26 cellular contexts compared by ENCODE assay signal in genomic region chr6:166935353-166935752, GRCh38. TPM values are rescaled to one million over a fixed set of nuclear protein-coding genes. Genes with fewer than 3 reads are reported as not detected.
DNase-seq lines count a peak whose midpoint lies in the region; ATAC-seq and TF ChIP-seq lines count a peak whose summit lies in the region.
"Had no signal": no experiment of that assay in that cellular context is flagged by ENCODE, and none has a peak within 500 bp of the region (broad histone marks: within the 10 kb centered on the region; RNA-seq: fewer than 3 reads in every experiment).

No MANE protein-coding gene starts in this region.

- H3K36me3 ChIP-seq in prostate gland = no peaks in the 10 kb centered on the region

- peaks cover 25% of the 10 kb centered on the region for H3K4me1 Mint-ChIP-seq in activated naive CD8-positive, alpha-beta T cell treated with anti-CD3 and anti-CD28 coated beads, Interleukin-2, amount 50 U/mL, for 24 hours

- no peak overlapping the region for H3K4me3 Mint-ChIP-seq in activated naive CD8-positive, alpha-beta T cell treated with anti-CD3 and anti-CD28 coated beads, Interleukin-2, amount 50 U/mL, for 24 hours
- H3K4me3 Mint-ChIP-seq: activated CD8-positive, alpha-beta T cell treated with anti-CD3 and anti-CD28 coated beads, Interleukin-2, amount 10 ng/mL, durations not matched to agents 7 days and 5 days; central memory CD8-positive, alpha-beta T cell; stimulated activated naive CD8-positive, alpha-beta T cell treated with anti-CD3 and anti-CD28 coated beads, Interleukin-15, amount 100 ng/mL, for 72 hours had no signal

- no peaks in the 10 kb centered on the region for H3K27me3 Mint-ChIP-seq in activated naive CD8-positive, alpha-beta T cell treated with anti-CD3 and anti-CD28 coated beads, Interleukin-2, amount 50 U/mL, for 24 hours
- H3K27me3 Mint-ChIP-seq: central memory CD8-positive, alpha-beta T cell; stimulated activated naive CD8-positive, alpha-beta T cell treated with anti-CD3 and anti-CD28 coated beads, Interleukin-15, amount 100 ng/mL, for 72 hours had no signal

- H3K27ac ChIP-seq in prostate gland = no peak overlapping the region
- H3K27ac ChIP-seq: ascending aorta, lower lobe of right lung, sigmoid colon, tibial artery had no signal

- H3K27me3 ChIP-seq in prostate gland (replicated peaks; ENCODE audit: insufficient read depth) = no peaks in the 10 kb centered on the region
- H3K27me3 ChIP-seq: ascending aorta, sigmoid colon, tibial artery had no signal

- peak overlapping the region; percentile 20 for H3K27ac Mint-ChIP-seq in activated naive CD8-positive, alpha-beta T cell treated with anti-CD3 and anti-CD28 coated beads, Interleukin-2, amount 50 U/mL, for 24 hours
- H3K27ac Mint-ChIP-seq: activated CD8-positive, alpha-beta T cell treated with anti-CD3 and anti-CD28 coated beads, Interleukin-2, amount 10 ng/mL, durations not matched to agents 7 days and 5 days had no signal

- ATAC-seq in left cardiac atrium = peak; percentile 64 to 88
- no peak for ATAC-seq in Right ventricle myocardium inferior
- no peak for ATAC-seq in activated naive CD8-positive, alpha-beta T cell treated with anti-CD3 and anti-CD28 coated beads, Interleukin-2, amount 50 U/mL, for 24 hours
- ATAC-seq: activated CD8-positive, alpha-beta T cell treated with anti-CD3 and anti-CD28 coated beads, Interleukin-2, amount 10 ng/mL, durations not matched to agents 7 days and 5 days; lower lobe of right lung; mucosa of descending colon; stimulated activated naive CD8-positive, alpha-beta T cell treated with anti-CD3 and anti-CD28 coated beads, Interleukin-15, amount 100 ng/mL, for 72 hours had no signal

- no peaks in the 10 kb centered on the region for H3K4me1 ChIP-seq in prostate gland (replicated peaks)
- H3K4me1 ChIP-seq: ascending aorta, lower lobe of right lung, sigmoid colon, tibial artery had no signal

- DNase-seq in left cardiac atrium (peak; percentile 47), Right ventricle myocardium inferior (ENCODE audit: missing footprints) (no peak), NCI-H1105 treated with DMSO at 0.1 percent for 48 hours (lab: John Stamatoyannopoulos, UW) (peak; percentile 41), prostate gland (ENCODE audit: low spot score) (no peak), foreskin melanocyte (no peak), NCI-H1048 (lab: John Stamatoyannopoulos, UW) (no peak)
- no peak for DNase-seq in activated naive CD8-positive, alpha-beta T cell treated with anti-CD3 and anti-CD28 coated beads, Interleukin-2, amount 50 U/mL, for 24 hours
- DNase-seq: activated CD4-positive, CD25-positive, alpha-beta regulatory T cell treated with anti-CD3 and anti-CD28 coated beads, Interleukin-2, amount 50 U/mL, for 72 hours; activated CD8-positive, alpha-beta T cell treated with anti-CD3 and anti-CD28 coated beads, Interleukin-2, amount 10 ng/mL, durations not matched to agents 7 days and 5 days; activated gamma-delta T cell treated with Interleukin-2 at 50 U/mL for 16 hours; activated T-cell treated with anti-CD3 and anti-CD28 coated beads for 4 hours; dermis blood vessel endothelial cell; glutamatergic neuron; KBM-7; kidney; lower lobe of right lung; MM.1S; mucosa of descending colon; NCI-H187 treated with DMSO at 0.1 percent for 48 hours; NCI-H446 treated with DMSO at 0.1 percent for 48 hours; posterior cingulate gyrus; sigmoid colon; stimulated activated naive CD8-positive, alpha-beta T cell treated with anti-CD3 and anti-CD28 coated beads, Interleukin-15, amount 100 ng/mL, for 72 hours; tibial artery had no signal

- no peak for TF ChIP-seq POLR2A in prostate gland (IDR thresholded peaks at IDR 0.05)

- intact Hi-C loops in left cardiac atrium (cut with DNase I) (no loop called here), Right ventricle myocardium inferior (cut with DNase I) (no loop called here), prostate gland (cut with DNase I) (no loop called here)

- H3K4me3 ChIP-seq in prostate gland = no peak overlapping the region
- H3K4me3 ChIP-seq: ascending aorta, lower lobe of right lung, mucosa of descending colon, sigmoid colon, tibial artery had no signal

- TF ChIP-seq CTCF in prostate gland (IDR thresholded peaks at IDR 0.05) = no peak

- peaks cover 22% of the 10 kb centered on the region for H3K36me3 Mint-ChIP-seq in activated naive CD8-positive, alpha-beta T cell treated with anti-CD3 and anti-CD28 coated beads, Interleukin-2, amount 50 U/mL, for 24 hours (ENCODE audit: low read depth)

- no peaks in the 10 kb centered on the region for H3K9me3 ChIP-seq in prostate gland
- H3K9me3 ChIP-seq: ascending aorta, lower lobe of right lung, mucosa of descending colon, sigmoid colon, tibial artery had no signal

- WGBS in prostate gland = 83% methylated on average over 7 of the region's 7 CpGs

- no peaks in the 10 kb centered on the region for H3K9me3 Mint-ChIP-seq in activated naive CD8-positive, alpha-beta T cell treated with anti-CD3 and anti-CD28 coated beads, Interleukin-2, amount 50 U/mL, for 24 hours
- H3K9me3 Mint-ChIP-seq: central memory CD8-positive, alpha-beta T cell; stimulated activated naive CD8-positive, alpha-beta T cell treated with anti-CD3 and anti-CD28 coated beads, Interleukin-15, amount 100 ng/mL, for 72 hours had no signal

RNA-seq across cellular contexts. Expression of gene RNASET2, which starts 21.0 kb away (rescaled TPM):
- total RNA-seq in left cardiac atrium (10 to 100 TPM; 18.3 to 27.9 TPM), Right ventricle myocardium inferior (16.4 TPM), prostate gland (100 to 1,000 TPM in 1 of 2 donors, 10 to 100 TPM in 1; 81.3 to 180 TPM)

Comparison
In these comparisons a context has a peak if more than half of its experiments do, and no peak if none do; other contexts are left out.
1. ATAC-seq: peak in left cardiac atrium (2 of 2); none in Right ventricle myocardium inferior (single experiment) and activated naive CD8-positive, alpha-beta T cell treated with anti-CD3 and anti-CD28 coated beads, Interleukin-2, amount 50 U/mL, for 24 hours (single experiment).
2. DNase-seq: peak in left cardiac atrium (single experiment) and NCI-H1105 treated with DMSO at 0.1 percent for 48 hours (single experiment); none in Right ventricle myocardium inferior (single experiment), activated naive CD8-positive, alpha-beta T cell treated with anti-CD3 and anti-CD28 coated beads, Interleukin-2, amount 50 U/mL, for 24 hours (single experiment), prostate gland (single experiment), foreskin melanocyte (single experiment) and NCI-H1048 (single experiment).